Comparison of ENCODE assay signal across 1 cellular context in the genomic region with DNA sequence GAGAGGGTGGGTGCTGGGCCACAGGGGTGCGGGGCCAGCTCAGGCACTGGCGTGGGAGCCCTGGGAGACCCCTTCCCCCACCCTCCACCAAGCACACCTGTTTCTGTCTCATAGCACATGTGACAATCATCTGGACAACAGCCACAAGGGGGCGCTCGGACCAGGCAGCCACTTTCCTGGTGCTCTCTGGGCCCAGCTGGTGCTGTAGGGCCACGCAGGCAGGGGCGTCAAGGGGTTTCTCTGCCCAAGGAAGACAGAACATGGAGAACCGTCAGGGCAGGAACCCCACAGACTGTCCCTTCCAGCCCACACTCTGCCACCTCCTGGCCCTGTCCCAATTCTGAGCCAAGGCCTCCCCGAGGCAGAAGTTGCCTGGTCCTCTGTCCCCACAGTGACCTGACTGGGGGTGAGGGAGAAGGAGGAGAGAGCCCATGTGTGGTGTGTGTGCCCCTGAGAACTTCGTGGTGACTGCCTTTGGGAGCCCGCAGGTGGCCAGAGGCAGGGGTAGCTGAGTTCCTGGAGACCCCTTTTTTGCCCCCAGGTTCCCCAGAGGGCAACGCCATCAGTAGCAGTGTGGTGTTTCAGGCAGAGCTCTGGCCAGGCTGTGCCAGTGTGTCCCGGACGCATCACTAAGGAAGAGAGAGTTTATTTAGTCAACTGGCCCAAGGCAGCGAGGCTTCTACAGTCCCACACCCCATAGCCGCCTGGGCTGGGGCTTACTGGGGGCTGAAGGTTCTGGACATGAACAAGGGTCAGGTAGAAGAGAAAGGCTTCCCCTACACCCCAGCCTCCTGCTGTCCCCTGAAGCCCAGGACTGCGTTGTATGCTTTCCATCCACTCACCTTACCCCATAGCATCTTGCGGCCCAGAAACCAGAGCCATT.
TF ChIP-seq lines count a peak whose summit lies in the region.

No MANE protein-coding gene starts in this region.

TF ChIP-seq in endothelial cell of umbilical vein, 7 proteins besides CTCF, POLR2A, EP300 and RAD21:
- TF ChIP-seq JUN (IDR thresholded peaks at IDR 0.05; ENCODE audit: borderline replicate concordance, insufficient read depth, insufficient read length, low read depth) (no peak), FOS (IDR thresholded peaks at IDR 0.05; ENCODE audit: borderline replicate concordance, insufficient read depth, low read length) (no peak), POLR2AphosphoS5 (IDR thresholded peaks at IDR 0.05; ENCODE audit: insufficient read depth, low read depth, low read length) (no peak), GATA2 (IDR thresholded peaks at IDR 0.05; ENCODE audit: insufficient read depth, insufficient read length, low read depth, low read length) (no peak), MYC (IDR thresholded peaks at IDR 0.05; ENCODE audit: low read depth, low read length) (no peak), MAX (IDR thresholded peaks at IDR 0.05; ENCODE audit: insufficient read depth, insufficient read length) (peak; percentile 15), EZH2 (IDR thresholded peaks at IDR 0.05; ENCODE audit: borderline replicate concordance, low read depth, low read length, severe bottlenecking) (no peak)
